In genomic region chr12:124940143-124940392, GRCh38 we compare ENCODE assay signal across 1 cellular context.
TF ChIP-seq lines count a peak whose summit lies in the region.

No MANE protein-coding gene starts in this region.

TF ChIP-seq in HEK293, 187 proteins besides CTCF, POLR2A, EP300 and RAD21 (continued from another document):
- TF ChIP-seq PRDM6 (tag by site-specific recombination; IDR thresholded peaks at IDR 0.05) (peak; percentile 70), ZNF24 (tag by site-specific recombination; IDR thresholded peaks at IDR 0.05) (peak; percentile 98), ZNF792 (tag by site-specific recombination; IDR thresholded peaks at IDR 0.05) (peak; percentile 97), ZNF654 (tag by site-specific recombination; IDR thresholded peaks at IDR 0.05; ENCODE audit: low read depth) (no peak), BCL11A (tag by site-specific recombination; IDR thresholded peaks at IDR 0.05; ENCODE audit: low read depth) (peak; percentile 99), ZBTB20 (tag by site-specific recombination; IDR thresholded peaks at IDR 0.05) (peak; percentile 99), ZNF843 (tag by site-specific recombination; IDR thresholded peaks at IDR 0.05) (no peak), YY1 (tag by site-specific recombination; IDR thresholded peaks at IDR 0.05) (0 out of 2 replicates have a peak, but pooled peaks have one; percentile 38), ZSCAN23 (tag by site-specific recombination; IDR thresholded peaks at IDR 0.05) (no peak; the same call in 1 of the 2 replicates), ZBTB7A (tag by site-specific recombination; IDR thresholded peaks at IDR 0.05; ENCODE audit: low read depth) (no peak), ZSCAN30 (tag by site-specific recombination; IDR thresholded peaks at IDR 0.05) (peak; percentile 99), ZNF530 (tag by site-specific recombination; IDR thresholded peaks at IDR 0.05; ENCODE audit: low read depth) (no peak), ZNF692 (tag by site-specific recombination; IDR thresholded peaks at IDR 0.05) (0 out of 2 replicates have a peak, but pooled peaks have one; percentile 2), BCL6B (tag by site-specific recombination; IDR thresholded peaks at IDR 0.05) (peak; percentile 96), ZNF366 (tag by site-specific recombination; conservative IDR thresholded peaks at IDR 0.05) (peak; percentile 89; the same call in 1 of the 2 replicates), PRDM1 (tag by site-specific recombination; IDR thresholded peaks at IDR 0.05) (peak; percentile 80)
